Comparison of ENCODE assay signal across 8 cellular contexts in the genomic region with DNA sequence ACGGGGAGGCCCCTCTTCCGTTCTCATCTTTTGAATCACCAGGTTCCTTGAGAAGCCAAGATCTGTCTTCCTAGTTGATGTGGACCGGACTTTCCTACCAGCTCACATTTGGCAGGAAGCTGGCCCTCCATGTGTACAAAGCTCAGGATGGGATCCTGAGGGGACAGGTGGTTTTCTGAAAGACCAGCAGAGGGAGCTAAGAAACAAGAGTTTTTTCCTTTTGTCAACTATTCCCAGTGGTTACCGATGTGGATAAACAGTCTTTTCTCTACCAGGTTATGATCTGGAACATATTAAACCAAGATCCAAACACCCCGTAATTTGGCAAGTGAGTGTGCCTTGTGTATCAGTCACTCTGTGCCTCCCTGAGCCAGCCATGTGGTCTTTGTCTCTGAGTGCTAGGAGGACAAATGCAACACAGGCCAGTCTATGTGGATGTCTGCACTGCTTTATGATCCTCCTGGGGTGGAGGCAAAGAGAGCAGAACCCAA. TPM values are rescaled to one million over a fixed set of nuclear protein-coding genes. Genes with fewer than 3 reads are reported as not detected.
A peak's percentile ranks its signal among the peaks of the same experiment; 100 is the strongest.
DNase-seq lines count a peak whose midpoint lies in the region; ATAC-seq and TF ChIP-seq lines count a peak whose summit lies in the region.

No MANE protein-coding gene starts in this region.

- TF ChIP-seq CTCF in right lobe of liver (IDR thresholded peaks at IDR 0.05) = peak; percentile 62 to 79 (median 74)

- H3K4me3 ChIP-seq in right lobe of liver (no peak overlapping the region), aorta (ENCODE audit: low read length in 2 of 2) (no peak overlapping the region)

- H3K27ac ChIP-seq in right lobe of liver = no peak overlapping the region
- H3K27ac ChIP-seq in aorta (ENCODE audit: low read depth in 1 of 2, low read length in 2 of 2) = no peak overlapping the region

- TF ChIP-seq POLR2A in right lobe of liver (IDR thresholded peaks at IDR 0.05) = no peak

- no peak for TF ChIP-seq EP300 in Ishikawa (IDR thresholded peaks at IDR 0.05; ENCODE audit: borderline replicate concordance)

- DNase-seq in Right ventricle myocardium superior (no peak), cardiac septum (ENCODE audit: low spot score) (no peak), OCI-M1 (lab: John Stamatoyannopoulos, UW) (peak; percentile 70), cerebellar cortex (ENCODE audit: low spot score) (peak; percentile 31), right lobe of liver (no peak), aorta (no peak)

- H3K9me3 ChIP-seq in right lobe of liver (no peaks in the 10 kb centered on the region), aorta (ENCODE audit: control insufficient read depth, low read length) (no peaks in the 10 kb centered on the region)

- intact Hi-C loops in Right ventricle myocardium superior (cut with DNase I) = loop anchor here (5.0 kb wide), 1 partner anchor 218 kb away; no protein-coding TSS in a partner anchor
- intact Hi-C loops in cardiac septum (cut with DNase I) = loop anchor here (5.0 kb wide), 1 partner anchor 203 kb away; no protein-coding TSS in a partner anchor
- intact Hi-C loops in right lobe of liver (cut with DNase I) = no loop called here
- intact Hi-C loops in aorta (cut with DNase I) = loop anchor here in 1 of 2 donors (5.0 kb wide), 2 partner anchors 213 to 242 kb away; a partner anchor contains a TSS

- H3K36me3 ChIP-seq in right lobe of liver (no peaks in the 10 kb centered on the region), aorta (ENCODE audit: control insufficient read depth in 1 of 2, insufficient read depth in 2 of 2, low read length in 1 of 2) (no peaks in the 10 kb centered on the region)

- H3K4me1 ChIP-seq in right lobe of liver (peaks cover 0 to 6% (median 0%) of the 10 kb centered on the region in 4 donors), aorta (ENCODE audit: control insufficient read depth in 1 of 2, insufficient read depth in 2 of 2, low read length in 2 of 2) (no peaks in the 10 kb centered on the region)

- peak; percentile 76 for TF ChIP-seq RAD21 in Ishikawa (IDR thresholded peaks at IDR 0.05; ENCODE audit: low read depth)

- 6% methylated on average over 5 of the region's 5 CpGs for WGBS in right lobe of liver (ENCODE audit: insufficient coverage, low coverage, low lambda C conversion rate, missing lambda C conversion rate)
- WGBS in aorta, 2 donors = 10 to 13% methylated on average over 5 of the region's 5 CpGs

- no peaks in the 10 kb centered on the region for H3K27me3 ChIP-seq in right lobe of liver
- no peaks in the 10 kb centered on the region for H3K27me3 ChIP-seq in aorta (ENCODE audit: control insufficient read depth in 1 of 2, insufficient read depth in 2 of 2, low read length in 1 of 2)

- peak; percentile 69 for ATAC-seq in Right ventricle myocardium superior (ENCODE audit: poor library complexity)
- ATAC-seq in right lobe of liver = peak; percentile 89 to 98 (median 92)
- peak; percentile 62 for ATAC-seq in aorta (ENCODE audit: low FRiP score)
- no peak for ATAC-seq in GM21381 (IDR thresholded peaks at IDR 0.05; ENCODE audit: unreplicated experiment)

TF ChIP-seq in Ishikawa, 13 proteins besides CTCF, POLR2A, EP300 and RAD21:
- no peak for TF ChIP-seq TCF12 (IDR thresholded peaks at IDR 0.05; ENCODE audit: low read depth)
- TF ChIP-seq, protein P1, sequence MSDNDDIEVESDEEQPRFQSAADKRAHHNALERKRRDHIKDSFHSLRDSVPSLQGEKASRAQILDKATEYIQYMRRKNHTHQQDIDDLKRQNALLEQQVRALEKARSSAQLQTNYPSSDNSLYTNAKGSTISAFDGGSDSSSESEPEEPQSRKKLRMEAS (IDR thresholded peaks at IDR 0.05) = no peak
- no peak for TF ChIP-seq NFIC (IDR thresholded peaks at IDR 0.05)
- TF ChIP-seq EGR1 (IDR thresholded peaks at IDR 0.05) = no peak
- no peak for TF ChIP-seq TAF1 (IDR thresholded peaks at IDR 0.05; ENCODE audit: low read depth)
- TF ChIP-seq TEAD4 (IDR thresholded peaks at IDR 0.05) = no peak
- no peak for TF ChIP-seq YY1 (IDR thresholded peaks at IDR 0.05; ENCODE audit: low read depth)
- TF ChIP-seq CREB1 (IDR thresholded peaks at IDR 0.05; ENCODE audit: low read depth) = no peak
- no peak for TF ChIP-seq CEBPB (IDR thresholded peaks at IDR 0.05)
- no peak for TF ChIP-seq ZBTB7A (IDR thresholded peaks at IDR 0.05; ENCODE audit: low read depth)
- no peak for TF ChIP-seq FOXM1 (IDR thresholded peaks at IDR 0.05; ENCODE audit: borderline replicate concordance, low read depth)
- TF ChIP-seq, protein P2, sequence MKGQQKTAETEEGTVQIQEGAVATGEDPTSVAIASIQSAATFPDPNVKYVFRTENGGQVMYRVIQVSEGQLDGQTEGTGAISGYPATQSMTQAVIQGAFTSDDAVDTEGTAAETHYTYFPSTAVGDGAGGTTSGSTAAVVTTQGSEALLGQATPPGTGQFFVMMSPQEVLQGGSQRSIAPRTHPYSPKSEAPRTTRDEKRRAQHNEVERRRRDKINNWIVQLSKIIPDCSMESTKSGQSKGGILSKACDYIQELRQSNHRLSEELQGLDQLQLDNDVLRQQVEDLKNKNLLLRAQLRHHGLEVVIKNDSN (IDR thresholded peaks at IDR 0.05) = no peak

RNA-seq across cellular contexts. Expression of a gene that starts 25.1 kb away (rescaled TPM):
- total RNA-seq in Right ventricle myocardium superior (7.3 TPM), cardiac septum (5.2 TPM), right lobe of liver (1 to 10 TPM; 3.3 to 9.8 (median 5.0) TPM), aorta (10 to 100 TPM in 1 of 2 donors, 1 to 10 TPM in 1; 6.8 to 21.1 TPM)
- polyA plus RNA-seq in aorta = 1 to 10 TPM; 2.6 to 6.0 TPM

Comparison
In these comparisons a context has a peak if more than half of its experiments do, and no peak if none do; other contexts are left out.
1. DNase-seq: peak in OCI-M1 (single experiment) and cerebellar cortex (single experiment); none in Right ventricle myocardium superior (single experiment), cardiac septum (single experiment), right lobe of liver (0 of 3) and aorta (0 of 2).
2. intact Hi-C loops: an anchor here in Right ventricle myocardium superior (5.0 kb wide) and cardiac septum (5.0 kb wide); none called in right lobe of liver.